9 cellular contexts compared by ENCODE assay signal in the genomic region with DNA sequence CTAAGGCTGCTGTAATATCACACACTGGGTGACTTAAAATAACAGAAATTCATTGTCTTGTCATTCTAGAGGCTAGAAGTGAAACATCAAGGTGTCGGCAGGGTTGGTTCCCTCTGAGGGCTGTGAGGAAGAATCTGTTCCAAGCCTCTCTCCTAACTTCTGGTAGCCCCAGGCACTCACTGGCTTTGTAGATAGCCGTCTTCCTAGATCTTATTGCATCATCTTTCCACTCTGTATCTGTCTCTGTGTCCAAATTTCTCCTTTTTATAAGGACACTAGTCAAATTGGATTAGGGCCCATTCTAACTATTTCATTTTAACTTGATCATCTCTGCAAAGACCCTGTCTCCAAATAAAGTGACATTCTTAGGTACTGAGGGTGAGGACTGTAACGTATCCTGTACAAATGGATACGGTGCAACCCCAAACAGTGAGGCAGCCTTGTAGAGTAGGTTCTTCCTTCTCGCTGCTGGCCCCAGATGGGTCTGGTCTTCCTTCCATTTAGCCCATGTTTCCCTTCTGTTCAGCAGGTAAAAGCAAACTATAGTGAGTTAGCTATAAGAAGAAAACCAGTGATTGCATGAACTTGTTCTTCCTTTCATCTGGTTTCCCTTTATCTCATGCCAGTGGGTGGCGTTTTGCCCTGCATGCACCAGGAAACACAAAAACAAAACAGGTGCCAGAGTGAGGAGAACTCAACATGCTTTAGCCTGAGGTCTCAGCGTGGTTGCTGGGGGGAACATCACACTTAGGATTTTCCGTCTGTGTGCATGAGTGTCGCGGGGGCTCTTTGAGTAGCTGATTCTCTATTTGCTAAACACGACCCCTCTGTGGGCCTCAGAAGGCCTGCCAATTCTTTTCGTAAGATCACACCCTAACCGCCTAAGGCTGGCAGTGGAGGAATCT. TPM values are rescaled to one million over a fixed set of nuclear protein-coding genes. Genes with fewer than 3 reads are reported as not detected.
DNase-seq lines count a peak whose midpoint lies in the region; ATAC-seq and TF ChIP-seq lines count a peak whose summit lies in the region.
"Had no signal": no experiment of that assay in that cellular context is flagged by ENCODE, and none has a peak within 500 bp of the region (broad histone marks: within the 10 kb centered on the region; RNA-seq: fewer than 3 reads in every experiment).

No MANE protein-coding gene starts in this region.

- H3K27me3 Mint-ChIP-seq in CD4-positive, alpha-beta memory T cell: no peaks in the 10 kb centered on the region

- H3K9me3 Mint-ChIP-seq in CD4-positive, alpha-beta memory T cell: peaks cover 0 to 2% (median 0%) of the 10 kb centered on the region in 8 donors

- H4K20me1 ChIP-seq in Loucy (ENCODE audit: insufficient read depth, low read length, poor library complexity, severe bottlenecking): no peaks in the 10 kb centered on the region

- H3F3A ChIP-seq in Loucy (ENCODE audit: low read depth): no peaks in the 10 kb centered on the region

- H3K9ac ChIP-seq in Loucy (ENCODE audit: low read depth, low read length, poor library complexity, severe bottlenecking): peak overlapping the region; percentile 18

- H3K4me3 Mint-ChIP-seq in CD4-positive, alpha-beta memory T cell: peak overlapping the region; percentile 26 to 80 (median 68)

- H3K27ac Mint-ChIP-seq in CD4-positive, alpha-beta memory T cell: peak overlapping the region; percentile 88 to 98 (median 93)

- POLR2A ChIA-PET in CD4-positive, alpha-beta memory T cell (lab: Charles Lee; ENCODE audit: partially characterized antibody): interaction anchor here (0.7 to 13.2 kb wide), 6 partner anchors 9 to 148 kb away, joined by 3 to 363 read pairs (median 5); partner anchors contain the start of genes MAP3K9 and TTC9

- peak overlapping the region; percentile 27 for H3K4me2 ChIP-seq in Loucy (ENCODE audit: low read depth, low read length, poor library complexity, severe bottlenecking)

- H3K4me3 ChIP-seq in CD4-positive, alpha-beta memory T cell (ENCODE audit: low read length in 2 of 2): no peak overlapping the region
- H3K4me3 ChIP-seq in Loucy (ENCODE audit: low read length, poor library complexity, severe bottlenecking): no peak overlapping the region

- intact Hi-C loops in CD4-positive, alpha-beta memory T cell (cut with micrococcal nuclease): loop anchor here (1.0 kb wide), 3 partner anchors 20 to 52 kb away; partner anchors contain the start of gene TTC9

- no peaks in the 10 kb centered on the region for H3K9me2 ChIP-seq in Loucy (replicated peaks; ENCODE audit: low read depth, low read length)

- peaks cover 79% of the 10 kb centered on the region for H3K4me1 ChIP-seq in CD4-positive, alpha-beta memory T cell (ENCODE audit: insufficient read depth, low read length)
- peaks cover 55% of the 10 kb centered on the region for H3K4me1 ChIP-seq in Loucy (ENCODE audit: insufficient read depth, low read length, poor library complexity, severe bottlenecking)

- peaks cover 67 to 94% (median 79%) of the 10 kb centered on the region in 4 donors for H3K4me1 Mint-ChIP-seq in CD4-positive, alpha-beta memory T cell

- H3K27me3 ChIP-seq in CD4-positive, alpha-beta memory T cell (ENCODE audit: insufficient read depth, low read length): no peaks in the 10 kb centered on the region
- H3K27me3 ChIP-seq in Loucy (ENCODE audit: insufficient read depth, low read length, poor library complexity, severe bottlenecking): no peaks in the 10 kb centered on the region

- H2AFZ ChIP-seq in Loucy (ENCODE audit: low read length): no peak overlapping the region

- DNase-seq in CD4-positive, alpha-beta memory T cell: peak; percentile 55 to 72 (median 60)
- DNase-seq in activated T-cell treated with anti-CD3 and anti-CD28 coated beads for 4 hours (peak; percentile 20), left lobe of liver (ENCODE audit: low spot score) (no peak), UCSD-AML1 (lab: John Stamatoyannopoulos, UW; ENCODE audit: unreplicated experiment) (no peak)
- DNase-seq: SHP77 had no signal

- ATAC-seq in left lobe of liver: peak; percentile 57
- no peak for ATAC-seq in HG03565 (IDR thresholded peaks at IDR 0.05; ENCODE audit: unreplicated experiment)
- no peak for ATAC-seq in GM18867 (IDR thresholded peaks at IDR 0.05; ENCODE audit: unreplicated experiment)
- ATAC-seq in HG03442 (IDR thresholded peaks at IDR 0.05; ENCODE audit: unreplicated experiment): no peak

- CTCF ChIA-PET in CD4-positive, alpha-beta memory T cell (lab: Charles Lee; ENCODE audit: partially characterized antibody): interaction anchor here (1.1 to 13.1 kb wide), 13 partner anchors 10 to 246 kb away, joined by 3 to 155 read pairs (median 6); partner anchors contain the start of genes PCNX1 and TTC9

- H3K27ac ChIP-seq in CD4-positive, alpha-beta memory T cell (ENCODE audit: low read depth, low read length): peak overlapping the region; percentile 49

- no peaks in the 10 kb centered on the region for H3K9me3 ChIP-seq in CD4-positive, alpha-beta memory T cell (ENCODE audit: control insufficient read depth in 1 of 2, low read length in 2 of 2)
- H3K9me3 ChIP-seq in Loucy (ENCODE audit: insufficient read depth, low read depth, low read length): no peaks in the 10 kb centered on the region

- no peaks in the 10 kb centered on the region for H3K36me3 ChIP-seq in CD4-positive, alpha-beta memory T cell (ENCODE audit: insufficient read depth, low read length)
- no peaks in the 10 kb centered on the region for H3K36me3 ChIP-seq in Loucy (ENCODE audit: insufficient read depth, low read length)

- H3K79me2 ChIP-seq in Loucy (ENCODE audit: insufficient read depth, low read length): peaks cover 14% of the 10 kb centered on the region; the same call in 1 of the 2 replicates

- peak; percentile 57 for TF ChIP-seq CTCF in Loucy (conservative IDR thresholded peaks at IDR 0.05; ENCODE audit: low read length)

- H3K36me3 Mint-ChIP-seq in CD4-positive, alpha-beta memory T cell: peaks cover 16 to 20% of the 10 kb centered on the region in 2 donors

RNA-seq across cellular contexts. Expression of gene TTC9, which starts 19.5 kb away (rescaled TPM):
- total RNA-seq in CD4-positive, alpha-beta memory T cell: 10 to 100 TPM; 25.5 to 25.9 TPM
- polyA plus RNA-seq in CD4-positive, alpha-beta memory T cell: 10 to 100 TPM in 1 of 2 donors, 1 to 10 TPM in 1; 9.2 to 16.1 TPM
- total RNA-seq in left lobe of liver: 0.23 TPM

Comparison
In these comparisons a context has a peak if more than half of its experiments do, and no peak if none do; other contexts are left out.
1. DNase-seq: peak in CD4-positive, alpha-beta memory T cell (5 of 5) and activated T-cell treated with anti-CD3 and anti-CD28 coated beads for 4 hours (single experiment); none in left lobe of liver (single experiment) and UCSD-AML1 (single experiment).
2. RNA of gene TTC9, which starts 19.5 kb away (total RNA-seq): 25.5 to 25.9 TPM in CD4-positive, alpha-beta memory T cell; 0.23 TPM in left lobe of liver (single experiment); every median in the first group is over 10 times any median in the second.